In genomic region chr1:149927056-149927534, GRCh38 we compare ENCODE assay signal across 8 cellular contexts. TPM values are rescaled to one million over a fixed set of nuclear protein-coding genes. Genes with fewer than 3 reads are reported as not detected.
DNase-seq lines count a peak whose midpoint lies in the region; ATAC-seq and TF ChIP-seq lines count a peak whose summit lies in the region.

No MANE protein-coding gene starts in this region.

- H3K27ac ChIP-seq in HUES48 (ENCODE audit: low read depth, low read length) (peak overlapping the region; percentile 99), breast epithelium (peak overlapping the region; percentile 97)

- H3K9me3 ChIP-seq in HUES48 (ENCODE audit: control insufficient read depth, insufficient read depth, low read length) (no peaks in the 10 kb centered on the region), breast epithelium (no peaks in the 10 kb centered on the region), mononuclear cell (ENCODE audit: low read depth, low read length) (no peaks in the 10 kb centered on the region)

- H3K4me1 ChIP-seq in HUES48 (ENCODE audit: control insufficient read depth, insufficient read depth, low read length) (peaks cover 13% of the 10 kb centered on the region), breast epithelium (peaks cover 5 to 16% of the 10 kb centered on the region in 2 donors), mononuclear cell (ENCODE audit: insufficient read depth, low read length) (peaks cover 59% of the 10 kb centered on the region)

- H3K27me3 ChIP-seq in HUES48 (ENCODE audit: control insufficient read depth, insufficient read depth, low read length) (no peaks in the 10 kb centered on the region), breast epithelium (no peaks in the 10 kb centered on the region), mononuclear cell (ENCODE audit: insufficient read depth, low read length) (no peaks in the 10 kb centered on the region)

- H3K36me3 ChIP-seq in HUES48 (ENCODE audit: control insufficient read depth, insufficient read depth, low read length) = peaks cover 45% of the 10 kb centered on the region
- no peaks in the 10 kb centered on the region for H3K36me3 ChIP-seq in breast epithelium

- no peak for TF ChIP-seq CTCF in breast epithelium (IDR thresholded peaks at IDR 0.05)

- intact Hi-C loops in breast epithelium (cut with DNase I; ENCODE audit: low total_unique reads) = no loop called here

- TF ChIP-seq POLR2A in breast epithelium (IDR thresholded peaks at IDR 0.05) (no peak), GM18505 (IDR thresholded peaks at IDR 0.05; ENCODE audit: borderline replicate concordance, extremely low read depth, insufficient read depth, insufficient read length) (no peak)

- H3K9ac ChIP-seq in HUES48 (ENCODE audit: low read depth, low read length) = peak overlapping the region; percentile 92

- H3K4me3 ChIP-seq in HUES48 (ENCODE audit: low read depth, low read length) (peak overlapping the region; percentile 89), breast epithelium (peak overlapping the region; percentile 84 to 99 (median 92)), mononuclear cell (ENCODE audit: low read length) (peak overlapping the region; percentile 97)

- ATAC-seq in GM18505 (IDR thresholded peaks at IDR 0.05; ENCODE audit: unreplicated experiment) = no peak

- peak; percentile 27 for DNase-seq in ACHN
- DNase-seq in breast epithelium (ENCODE audit: low spot score in 2 of 2) = no peak
- DNase-seq in 8988T = no peak
- no peak for DNase-seq in AG08396 (ENCODE audit: low spot score)
- DNase-seq in HUDEP-2 (lab: John Stamatoyannopoulos, UW; ENCODE audit: unreplicated experiment in 76 of 76) = no peak

- in situ Hi-C loops in ACHN (cut with HindIII; ENCODE audit: low pct_ligation_motif_present, low pct_unique_long_range_greater_than_20kb, low sequenced_read_pairs) = no loop called here

RNA-seq across cellular contexts. Expression of gene SF3B4, which starts 0.5 kb away (rescaled TPM):
- total RNA-seq in breast epithelium = 1 to 10 TPM; 6.9 to 9.7 (median 7.4) TPM
- 17.7 TPM for total RNA-seq in mononuclear cell

RNA-seq across cellular contexts. Expression of gene SV2A, which starts 9.5 kb away (rescaled TPM):
- 1 to 10 TPM in 2 of 3 donors, under 1 TPM in 1; 0.32 to 3.6 (median 2.2) TPM for total RNA-seq in breast epithelium
- total RNA-seq in mononuclear cell = 0.73 TPM

RNA-seq across cellular contexts. Expression of gene MTMR11, which starts 9.6 kb away (rescaled TPM):
- total RNA-seq in breast epithelium (10 to 100 TPM in 2 of 3 donors, 1 to 10 TPM in 1; 7.4 to 13.9 (median 13.8) TPM), mononuclear cell (22.9 TPM)

RNA-seq across cellular contexts. Expression of gene BOLA1, which starts 27.7 kb away (rescaled TPM):
- total RNA-seq in breast epithelium (10 to 100 TPM; 29.5 to 34.0 (median 33.4) TPM), mononuclear cell (4.0 TPM)
